ENCODE assay signal across 9 cellular contexts in the genomic region with DNA sequence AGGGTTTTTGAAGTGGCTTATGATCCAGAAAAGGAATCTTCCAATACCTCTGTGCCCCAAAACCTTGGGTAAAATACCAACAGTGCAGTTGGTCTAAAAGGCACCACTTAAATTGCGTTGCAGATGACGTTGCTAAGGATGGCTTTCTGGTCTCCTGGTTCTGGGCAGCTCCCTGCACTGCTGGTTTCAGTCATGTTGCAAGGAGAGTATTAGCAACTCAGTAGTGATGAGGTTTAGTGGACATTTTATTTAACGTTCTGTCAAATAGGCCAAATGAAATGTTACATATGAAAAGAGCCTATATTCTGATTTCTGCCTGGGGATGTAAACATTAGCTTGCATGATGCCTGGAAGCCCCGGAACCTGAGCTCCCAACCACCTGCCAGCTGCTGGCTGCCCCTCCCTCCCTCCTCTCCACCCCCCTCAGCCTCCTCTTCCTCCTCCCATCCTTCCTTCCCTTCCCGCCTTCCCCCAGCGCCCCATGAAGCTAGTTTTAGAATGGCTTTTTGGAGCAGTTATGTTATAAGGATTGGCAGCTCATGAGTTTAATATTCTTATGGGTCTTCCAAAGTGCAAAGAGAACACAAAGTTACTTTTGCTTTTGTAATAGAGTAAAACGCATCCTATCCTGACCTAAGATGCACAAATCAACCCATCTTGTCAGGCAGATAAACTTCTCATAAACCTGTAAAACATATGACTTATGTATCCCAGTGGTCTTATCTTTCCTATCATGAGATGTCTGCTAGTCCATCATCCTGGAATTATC. TPM values are rescaled to one million over a fixed set of nuclear protein-coding genes. Genes with fewer than 3 reads are reported as not detected.
DNase-seq lines count a peak whose midpoint lies in the region; ATAC-seq and TF ChIP-seq lines count a peak whose summit lies in the region.
"Had no signal": no experiment of that assay in that cellular context is flagged by ENCODE, and none has a peak within 500 bp of the region (broad histone marks: within the 10 kb centered on the region; RNA-seq: fewer than 3 reads in every experiment).

No MANE protein-coding gene starts in this region.

- no peak for TF ChIP-seq POLR2A in uterus (IDR thresholded peaks at IDR 0.05)

- H3K27me3 Mint-ChIP-seq in activated naive CD8-positive, alpha-beta T cell treated with anti-CD3 and anti-CD28 coated beads, Interleukin-2, amount 10 ng/mL, durations not matched to agents 7 days and 5 days = no peaks in the 10 kb centered on the region

- H3K36me3 ChIP-seq in right atrium auricular region = no peaks in the 10 kb centered on the region
- H3K36me3 ChIP-seq in lung (ENCODE audit: control insufficient read depth in 2 of 2, insufficient read depth in 2 of 2, low read length in 2 of 2) = no peaks in the 10 kb centered on the region
- no peaks in the 10 kb centered on the region for H3K36me3 ChIP-seq in uterus

- peak overlapping the region; percentile 89 for H3K4me3 Mint-ChIP-seq in activated naive CD8-positive, alpha-beta T cell treated with anti-CD3 and anti-CD28 coated beads, Interleukin-2, amount 10 ng/mL, durations not matched to agents 7 days and 5 days

- peak overlapping the region; percentile 100 for H3K27ac Mint-ChIP-seq in activated naive CD8-positive, alpha-beta T cell treated with anti-CD3 and anti-CD28 coated beads, Interleukin-2, amount 10 ng/mL, durations not matched to agents 7 days and 5 days

- peaks cover 2% of the 10 kb centered on the region for H3K36me3 Mint-ChIP-seq in activated naive CD8-positive, alpha-beta T cell treated with anti-CD3 and anti-CD28 coated beads, Interleukin-2, amount 10 ng/mL, durations not matched to agents 7 days and 5 days

- POLR2A ChIA-PET in activated naive CD8-positive, alpha-beta T cell treated with anti-CD3 and anti-CD28 coated beads, Interleukin-2, amount 10 ng/mL, durations not matched to agents 7 days and 5 days (lab: Charles Lee) = interaction anchor here (0.5 to 9.8 kb wide), 15 partner anchors 16 to 170 kb away, joined by 3 to 222 read pairs (median 5); a partner anchor contains a TSS

- H3K4me1 ChIP-seq in right atrium auricular region (peaks cover 0 to 47% of the 10 kb centered on the region in 2 donors), lung (ENCODE audit: control insufficient read depth in 2 of 2, insufficient read depth in 2 of 2, low read length in 2 of 2) (peaks cover 7 to 24% of the 10 kb centered on the region in 2 donors), uterus (peaks cover 0 to 19% of the 10 kb centered on the region in 2 donors)

- DNase-seq in right atrium auricular region (ENCODE audit: low spot score) = no peak
- DNase-seq in left ventricle myocardium superior = no peak
- DNase-seq in activated naive CD8-positive, alpha-beta T cell treated with anti-CD3 and anti-CD28 coated beads, Interleukin-2, amount 10 ng/mL, durations not matched to agents 7 days and 5 days = no peak
- DNase-seq in lung (ENCODE audit: low spot score) = no peak
- DNase-seq in uterus = peak; percentile 55 to 57

- H3K9me3 Mint-ChIP-seq in activated naive CD8-positive, alpha-beta T cell treated with anti-CD3 and anti-CD28 coated beads, Interleukin-2, amount 10 ng/mL, durations not matched to agents 7 days and 5 days = no peaks in the 10 kb centered on the region

- no peaks in the 10 kb centered on the region for H3K27me3 ChIP-seq in right atrium auricular region
- no peaks in the 10 kb centered on the region for H3K27me3 ChIP-seq in lung (ENCODE audit: control insufficient read depth, insufficient read depth)
- H3K27me3 ChIP-seq in uterus = no peaks in the 10 kb centered on the region

- H3K4me3 ChIP-seq in right atrium auricular region (peak overlapping the region in 1 of 2 donors; percentile 50), lung (no peak overlapping the region), uterus (peak overlapping the region; percentile 38 to 43)

- H3K9me3 ChIP-seq in right atrium auricular region = no peaks in the 10 kb centered on the region
- H3K9me3 ChIP-seq in lung (ENCODE audit: control insufficient read depth in 2 of 2, insufficient read depth in 1 of 2, low read length in 1 of 2) = no peaks in the 10 kb centered on the region
- H3K9me3 ChIP-seq in uterus = no peaks in the 10 kb centered on the region

- peaks cover 58% of the 10 kb centered on the region for H3K4me1 Mint-ChIP-seq in activated naive CD8-positive, alpha-beta T cell treated with anti-CD3 and anti-CD28 coated beads, Interleukin-2, amount 10 ng/mL, durations not matched to agents 7 days and 5 days

- ATAC-seq in left ventricle myocardium superior (no peak), lung (ENCODE audit: insufficient read depth, low FRiP score) (no peak), HG02885 (IDR thresholded peaks at IDR 0.05; ENCODE audit: poor library complexity, unreplicated experiment) (no peak), GM21786 (IDR thresholded peaks at IDR 0.05; ENCODE audit: unreplicated experiment) (no peak), GM19452 (IDR thresholded peaks at IDR 0.05; ENCODE audit: unreplicated experiment) (no peak)
- ATAC-seq in activated naive CD8-positive, alpha-beta T cell treated with anti-CD3 and anti-CD28 coated beads, Interleukin-2, amount 10 ng/mL, durations not matched to agents 7 days and 5 days (ENCODE audit: low read depth) = no peak

- peak overlapping the region; percentile 81 to 82 for H3K27ac ChIP-seq in right atrium auricular region
- peak overlapping the region; percentile 63 to 93 for H3K27ac ChIP-seq in lung (ENCODE audit: low read depth in 1 of 2, low read length in 1 of 2)
- H3K27ac ChIP-seq in uterus = peak overlapping the region; percentile 89 to 95

- WGBS in lung, 2 donors = 24 to 38% methylated on average over 7 of the region's 7 CpGs

- intact Hi-C loops in left ventricle myocardium superior (cut with micrococcal nuclease) (no loop called here), uterus (cut with DNase I; ENCODE audit: low total_unique reads) (no loop called here)

- no peak for TF ChIP-seq CTCF in right atrium auricular region (IDR thresholded peaks at IDR 0.05)
- TF ChIP-seq CTCF in lung (IDR thresholded peaks at IDR 0.05; ENCODE audit: control extremely low read depth, extremely low read depth) = no peak
- no peak for TF ChIP-seq CTCF in uterus (IDR thresholded peaks at IDR 0.05)

RNA-seq across cellular contexts. Expression of a gene that starts 20.7 kb away (rescaled TPM):
- 1 to 10 TPM in 1 of 2 donors, not detected in 1; 1.7 TPM for total RNA-seq in right atrium auricular region
- 0.64 TPM for total RNA-seq in left ventricle myocardium superior
- 100 to 1,000 TPM; 286 to 320 TPM for total RNA-seq in activated naive CD8-positive, alpha-beta T cell treated with anti-CD3 and anti-CD28 coated beads, Interleukin-2, amount 10 ng/mL, durations not matched to agents 7 days and 5 days
- 1 to 10 TPM; 2.3 to 7.0 TPM for total RNA-seq in lung
- 10 to 100 TPM in 1 of 2 donors, 1 to 10 TPM in 1; 5.3 to 10.7 TPM for polyA plus RNA-seq in lung
- 1 to 10 TPM in 2 of 4 donors, not detected in 2; 2.1 to 4.1 TPM for total RNA-seq in uterus
- polyA plus RNA-seq: neural cell had no signal

RNA-seq across cellular contexts. Expression of a gene that starts 23.2 kb away (rescaled TPM):
- total RNA-seq in right atrium auricular region = 10 to 100 TPM; 31.3 to 32.9 TPM
- total RNA-seq in left ventricle myocardium superior = 64.4 TPM
- 100 to 1,000 TPM; 135 to 140 TPM for total RNA-seq in activated naive CD8-positive, alpha-beta T cell treated with anti-CD3 and anti-CD28 coated beads, Interleukin-2, amount 10 ng/mL, durations not matched to agents 7 days and 5 days
- 100 to 1,000 TPM in 1 of 2 donors, 10 to 100 TPM in 1; 72.7 to 160 TPM for total RNA-seq in lung
- polyA plus RNA-seq in lung = 100 to 1,000 TPM; 110 to 137 TPM
- total RNA-seq in uterus = 100 to 1,000 TPM in 1 of 4 donors, 10 to 100 TPM in 3; 16.5 to 173 (median 44.6) TPM

RNA-seq across cellular contexts. Expression of a gene that starts 36.9 kb away (rescaled TPM):
- 1 to 10 TPM; 3.1 to 7.7 TPM for total RNA-seq in right atrium auricular region
- 5.5 TPM for total RNA-seq in left ventricle myocardium superior
- total RNA-seq in activated naive CD8-positive, alpha-beta T cell treated with anti-CD3 and anti-CD28 coated beads, Interleukin-2, amount 10 ng/mL, durations not matched to agents 7 days and 5 days = 1 to 10 TPM in 1 of 2 experiments, under 1 TPM in 1; 0.86 to 1.0 TPM
- total RNA-seq in lung = 10 to 100 TPM; 14.7 to 38.0 TPM
- polyA plus RNA-seq in lung = 10 to 100 TPM; 12.5 to 68.6 TPM
- 10 to 100 TPM in 2 of 4 donors, 1 to 10 TPM in 2; 3.5 to 29.4 (median 9.0) TPM for total RNA-seq in uterus
- polyA plus RNA-seq: neural cell had no signal

Comparison
In these comparisons a context has a peak if more than half of its experiments do, and no peak if none do; other contexts are left out.
1. DNase-seq: peak in uterus (2 of 2); none in right atrium auricular region (single experiment), left ventricle myocardium superior (single experiment), activated naive CD8-positive, alpha-beta T cell treated with anti-CD3 and anti-CD28 coated beads, Interleukin-2, amount 10 ng/mL, durations not matched to agents 7 days and 5 days (single experiment) and lung (single experiment).
2. RNA of a gene that starts 20.7 kb away (total RNA-seq): 286 to 320 TPM in activated naive CD8-positive, alpha-beta T cell treated with anti-CD3 and anti-CD28 coated beads, Interleukin-2, amount 10 ng/mL, durations not matched to agents 7 days and 5 days; 2.3 to 7.0 TPM in lung, 2.1 to 4.1 TPM in uterus, 1.7 TPM in right atrium auricular region and 0.64 TPM in left ventricle myocardium superior (single experiment); every median in the first group is over 10 times any median in the second.
3. Peak in every context shown above with its lines, with median percentiles within 50 percentile points of each other: H3K27ac ChIP-seq.